ENCODE assay signal across 8 cellular contexts in genomic region chr7:121394709-121395140, GRCh38. TPM values are rescaled to one million over a fixed set of nuclear protein-coding genes. Genes with fewer than 3 reads are reported as not detected.
DNase-seq lines count a peak whose midpoint lies in the region; ATAC-seq and TF ChIP-seq lines count a peak whose summit lies in the region.

No MANE protein-coding gene starts in this region.

- no peaks in the 10 kb centered on the region for H3K9me3 ChIP-seq in left ventricle myocardium inferior (replicated peaks)
- no peaks in the 10 kb centered on the region for H3K9me3 ChIP-seq in PC-3 (ENCODE audit: low read length)
- no peaks in the 10 kb centered on the region for H3K9me3 ChIP-seq in gastrocnemius medialis

- H3K4me3 ChIP-seq in left ventricle myocardium inferior (peak overlapping the region; percentile 98), PC-3 (ENCODE audit: low read length) (peak overlapping the region; percentile 80), gastrocnemius medialis (no peak overlapping the region)

- ATAC-seq in PC-3 (no peak), GM21576 (IDR thresholded peaks at IDR 0.05; ENCODE audit: unreplicated experiment) (no peak), gastrocnemius medialis (no peak)

- CTCF ChIA-PET in PC-3 (lab: Charles Lee) = interaction anchor here (1.4 kb wide), 1 partner anchor 28 kb away, joined by 5 read pairs; no protein-coding TSS in a partner anchor

- peak overlapping the region; percentile 83 for H3K4me2 ChIP-seq in PC-3 (ENCODE audit: low read length)

- H3K9me3 Mint-ChIP-seq in glutamatergic neuron (ENCODE audit: unreplicated experiment) = peaks cover 1% of the 10 kb centered on the region

- no peak for TF ChIP-seq CTCF in left ventricle myocardium inferior (IDR thresholded peaks at IDR 0.05; ENCODE audit: borderline replicate concordance)
- no peak for TF ChIP-seq CTCF in PC-3 (conservative IDR thresholded peaks at IDR 0.05; ENCODE audit: low read depth, low read length)
- TF ChIP-seq CTCF in glutamatergic neuron (IDR thresholded peaks at IDR 0.05; ENCODE audit: partially characterized antibody, unreplicated experiment) = no peak
- TF ChIP-seq CTCF in gastrocnemius medialis (IDR thresholded peaks at IDR 0.05 in 4 of 5, conservative IDR thresholded peaks at IDR 0.05 in 1 of 5) = no peak

- no peak overlapping the region for H3K9ac ChIP-seq in PC-3 (ENCODE audit: low read length)

- DNase-seq in left ventricle myocardium inferior (no peak), cardiac septum (ENCODE audit: low spot score) (no peak), PC-3 (no peak), glutamatergic neuron (no peak), GM03348 (ENCODE audit: low spot score) (no peak), cerebellum (ENCODE audit: low spot score) (no peak), gastrocnemius medialis (no peak)

- in situ Hi-C loops in gastrocnemius medialis (cut with MboI; ENCODE audit: low sequenced_read_pairs in 4 of 4) = no loop called here

- BruUV-seq in PC-3 (replicated peaks; lab: Mats Ljungman, UMichigan) = no TSS peak

- H4K20me1 ChIP-seq in PC-3 (ENCODE audit: low read length) = 0 out of 2 replicates have a peak, but pooled peaks cover 12% of the 10 kb centered on the region

- peak overlapping the region; percentile 89 for H3K27ac ChIP-seq in left ventricle myocardium inferior (replicated peaks)
- H3K27ac ChIP-seq in PC-3 (ENCODE audit: low read length) = no peak overlapping the region
- H3K27ac ChIP-seq in gastrocnemius medialis = no peak overlapping the region

- H3K79me2 ChIP-seq in PC-3 (ENCODE audit: low read length) = peaks cover 61% of the 10 kb centered on the region

- peaks cover 2% of the 10 kb centered on the region for H3K27me3 Mint-ChIP-seq in glutamatergic neuron (ENCODE audit: unreplicated experiment)

- H3K27me3 ChIP-seq in left ventricle myocardium inferior (ENCODE audit: low read depth) = no peaks in the 10 kb centered on the region
- no peaks in the 10 kb centered on the region for H3K27me3 ChIP-seq in PC-3 (ENCODE audit: low read length)
- H3K27me3 ChIP-seq in gastrocnemius medialis = no peaks in the 10 kb centered on the region

- peaks cover 7% of the 10 kb centered on the region for H3K36me3 ChIP-seq in left ventricle myocardium inferior
- H3K36me3 ChIP-seq in PC-3 (ENCODE audit: low read depth, low read length) = peaks cover 7% of the 10 kb centered on the region; the same call in 1 of the 2 replicates
- H3K36me3 ChIP-seq in gastrocnemius medialis = no peaks in the 10 kb centered on the region

- peaks cover 4% of the 10 kb centered on the region for H3K36me3 Mint-ChIP-seq in glutamatergic neuron (ENCODE audit: unreplicated experiment)

- no peak overlapping the region for H2AFZ ChIP-seq in PC-3 (ENCODE audit: low read length)

- H3K4me3 Mint-ChIP-seq in glutamatergic neuron (ENCODE audit: unreplicated experiment) = peak overlapping the region; percentile 65

- POLR2A ChIA-PET in PC-3 (lab: Charles Lee; ENCODE audit: unreplicated experiment) = interaction anchor here (0.6 kb wide), 1 partner anchor 150 kb away, joined by 4 read pairs; no protein-coding TSS in a partner anchor

- TF ChIP-seq POLR2A in gastrocnemius medialis (IDR thresholded peaks at IDR 0.05) = no peak

- peaks cover 33% of the 10 kb centered on the region for H3K4me1 ChIP-seq in left ventricle myocardium inferior
- H3K4me1 ChIP-seq in PC-3 (ENCODE audit: insufficient read depth, low read length) = peaks cover 14% of the 10 kb centered on the region
- H3K4me1 ChIP-seq in gastrocnemius medialis = peaks cover 4 to 11% of the 10 kb centered on the region in 2 donors

- H3K27ac Mint-ChIP-seq in glutamatergic neuron (ENCODE audit: unreplicated experiment) = no peak overlapping the region

- H3K4me1 Mint-ChIP-seq in glutamatergic neuron (ENCODE audit: low read depth, unreplicated experiment) = peaks cover 4% of the 10 kb centered on the region

- intact Hi-C loops in left ventricle myocardium inferior (cut with micrococcal nuclease) (no loop called here), cardiac septum (cut with DNase I) (loop anchor here (5.0 kb wide), 1 partner anchor 43 kb away; no protein-coding TSS in a partner anchor), PC-3 (cut with micrococcal nuclease) (loop anchor here (1.0 to 5.0 kb wide), 2 partner anchors 8 to 88 kb away; no protein-coding TSS in a partner anchor), gastrocnemius medialis (cut with DNase I; ENCODE audit: low total_unique reads) (no loop called here)

- H3K9me2 ChIP-seq in PC-3 (replicated peaks; ENCODE audit: low read length) = no peaks in the 10 kb centered on the region

- no peaks in the 10 kb centered on the region for H3F3A ChIP-seq in PC-3 (ENCODE audit: low read length, unreplicated experiment)

RNA-seq across cellular contexts. Expression of gene FAM3C, which starts 1.4 kb away (rescaled TPM):
- total RNA-seq in left ventricle myocardium inferior (46.2 TPM), cardiac septum (51.0 TPM), PC-3 (2014; rRNA removed) (37.7 and 37.9 TPM in 2 replicates), glutamatergic neuron (ENCODE audit: unreplicated experiment) (19.9 TPM), cerebellum (82.7 TPM), gastrocnemius medialis (10 to 100 TPM in 3 of 4 donors, 1 to 10 TPM in 1; 9.7 to 17.5 (median 13.2) TPM)

Comparison
In these comparisons a context has a peak if more than half of its experiments do, and no peak if none do; other contexts are left out.
1. intact Hi-C loops: an anchor here in cardiac septum (5.0 kb wide) and PC-3 (1.0 to 5.0 kb wide); none called in left ventricle myocardium inferior and gastrocnemius medialis.
2. H3K4me3 ChIP-seq: peak in left ventricle myocardium inferior (single experiment) and PC-3 (single experiment); none in gastrocnemius medialis (0 of 4).